ENCODE assay signal across 9 cellular contexts in genomic region chr7:151012921-151013347, GRCh38. TPM values are rescaled to one million over a fixed set of nuclear protein-coding genes. Genes with fewer than 3 reads are reported as not detected.
DNase-seq lines count a peak whose midpoint lies in the region; ATAC-seq, FAIRE-seq and TF ChIP-seq lines count a peak whose summit lies in the region.
"Had no signal": no experiment of that assay in that cellular context is flagged by ENCODE, and none has a peak within 500 bp of the region (broad histone marks: within the 10 kb centered on the region; RNA-seq: fewer than 3 reads in every experiment).

No MANE protein-coding gene starts in this region.

- no peak overlapping the region for H3K4me2 ChIP-seq in Loucy (ENCODE audit: low read depth, low read length, poor library complexity, severe bottlenecking)

- ATAC-seq in right lobe of liver = peak in 2 of 4 donors; percentile 24 to 34

- peaks cover 46% of the 10 kb centered on the region for H3K4me1 ChIP-seq in Loucy (ENCODE audit: insufficient read depth, low read length, poor library complexity, severe bottlenecking)
- peaks cover 0 to 2% of the 10 kb centered on the region in 2 donors for H3K4me1 ChIP-seq in breast epithelium
- peaks cover 0 to 12% (median 1%) of the 10 kb centered on the region in 4 donors for H3K4me1 ChIP-seq in right lobe of liver

- no peak overlapping the region for H3K4me3 ChIP-seq in Loucy (ENCODE audit: low read length, poor library complexity, severe bottlenecking)
- peak overlapping the region in 2 of 3 donors; percentile 47 to 67 for H3K4me3 ChIP-seq in breast epithelium
- no peak overlapping the region for H3K4me3 ChIP-seq in right lobe of liver

- no peaks in the 10 kb centered on the region for H3K79me2 ChIP-seq in Loucy (ENCODE audit: insufficient read depth, low read length)

- intact Hi-C loops in breast epithelium (cut with DNase I; ENCODE audit: low total_unique reads) = loop anchor here (10.0 kb wide), 1 partner anchor 102 kb away; no protein-coding TSS in a partner anchor
- intact Hi-C loops in right lobe of liver (cut with DNase I) = no loop called here

- peak; percentile 52 for TF ChIP-seq CTCF in Loucy (conservative IDR thresholded peaks at IDR 0.05; ENCODE audit: low read length)
- TF ChIP-seq CTCF in breast epithelium (IDR thresholded peaks at IDR 0.05) = peak in 2 of 3 donors; percentile 33 to 40
- peak in 3 of 4 donors; percentile 32 to 38 (median 33) for TF ChIP-seq CTCF in right lobe of liver (IDR thresholded peaks at IDR 0.05)

- FAIRE-seq in RCC 7860 (lab: Jason Lieb, UNC) = no peak
- FAIRE-seq: A204.1 had no signal

- no peaks in the 10 kb centered on the region for H3K36me3 ChIP-seq in Loucy (ENCODE audit: insufficient read depth, low read length)
- no peaks in the 10 kb centered on the region for H3K36me3 ChIP-seq in breast epithelium
- no peaks in the 10 kb centered on the region for H3K36me3 ChIP-seq in right lobe of liver

- H3K27me3 ChIP-seq in Loucy (ENCODE audit: insufficient read depth, low read length, poor library complexity, severe bottlenecking) (no peaks in the 10 kb centered on the region), breast epithelium (peaks cover 2 to 59% of the 10 kb centered on the region in 2 donors), right lobe of liver (peaks cover 0 to 4% of the 10 kb centered on the region in 2 donors)

- peak; percentile 56 for DNase-seq in DMS 273 (lab: John Stamatoyannopoulos, UW; ENCODE audit: unreplicated experiment)
- DNase-seq in DMS 273 treated with DMSO at 0.1 percent for 48 hours (lab: John Stamatoyannopoulos, UW) = no peak
- DNase-seq in breast epithelium (ENCODE audit: low spot score in 2 of 2) = no peak
- no peak for DNase-seq in right lobe of liver
- DNase-seq in RCC 7860 (ENCODE audit: low spot score) = no peak
- no peak for DNase-seq in caudate nucleus (lab: John Stamatoyannopoulos, UW)
- no peak for DNase-seq in cerebellar nuclear complex (lab: John Stamatoyannopoulos, UW)

- no peaks in the 10 kb centered on the region for H3K9me2 ChIP-seq in Loucy (replicated peaks; ENCODE audit: low read depth, low read length)

- no peak overlapping the region for H2AFZ ChIP-seq in Loucy (ENCODE audit: low read length)

- no peak for TF ChIP-seq POLR2A in breast epithelium (IDR thresholded peaks at IDR 0.05)
- TF ChIP-seq POLR2A in right lobe of liver (IDR thresholded peaks at IDR 0.05) = no peak

- WGBS in right lobe of liver (ENCODE audit: insufficient coverage, low coverage, low lambda C conversion rate, missing lambda C conversion rate) = 14% methylated on average over 11 of the region's 23 CpGs

- H3K9me3 ChIP-seq in Loucy (ENCODE audit: insufficient read depth, low read depth, low read length) (no peaks in the 10 kb centered on the region), breast epithelium (no peaks in the 10 kb centered on the region), right lobe of liver (no peaks in the 10 kb centered on the region)

- H4K20me1 ChIP-seq in Loucy (ENCODE audit: insufficient read depth, low read length, poor library complexity, severe bottlenecking) = no peaks in the 10 kb centered on the region

- H3F3A ChIP-seq in Loucy (ENCODE audit: low read depth) = no peaks in the 10 kb centered on the region

- H3K27ac ChIP-seq in breast epithelium (peak overlapping the region in 1 of 2 donors; percentile 14), right lobe of liver (no peak overlapping the region), caudate nucleus (ENCODE audit: low read depth, low read length) (no peak overlapping the region)

- no peak overlapping the region for H3K9ac ChIP-seq in Loucy (ENCODE audit: low read depth, low read length, poor library complexity, severe bottlenecking)

RNA-seq across cellular contexts. Expression of gene ATG9B, which starts 11.4 kb away (rescaled TPM):
- 1 to 10 TPM in 1 of 3 donors, under 1 TPM in 1, not detected in 1; 0.44 to 2.0 TPM for total RNA-seq in breast epithelium
- total RNA-seq in right lobe of liver = under 1 TPM in 1 of 6 experiments, not detected in 5; 0.40 TPM

RNA-seq across cellular contexts. Expression of gene ABCB8, which starts 15.3 kb away (rescaled TPM):
- total RNA-seq in breast epithelium (10 to 100 TPM; 14.7 to 19.3 (median 17.6) TPM), right lobe of liver (10 to 100 TPM; 22.3 to 33.8 (median 26.8) TPM)

RNA-seq across cellular contexts. Expression of gene NOS3, which starts 22.1 kb away (rescaled TPM):
- total RNA-seq in breast epithelium (10 to 100 TPM in 1 of 3 donors, 1 to 10 TPM in 2; 3.8 to 35.1 (median 5.1) TPM), right lobe of liver (1 to 10 TPM; 2.4 to 9.2 (median 5.0) TPM)

RNA-seq across cellular contexts. Expression of gene KCNH2, which starts 34.8 kb away (rescaled TPM):
- total RNA-seq in breast epithelium (under 1 TPM; under 0.01 to 0.29 (median 0.16) TPM), right lobe of liver (under 1 TPM in 5 of 6 experiments, not detected in 1; 0.11 to 0.69 (median 0.18) TPM)

RNA-seq across cellular contexts. Expression of gene ASIC3, which starts 35.4 kb away (rescaled TPM):
- total RNA-seq in breast epithelium (1 to 10 TPM; 1.3 to 3.3 (median 2.3) TPM), right lobe of liver (1 to 10 TPM in 5 of 6 experiments, under 1 TPM in 1; 0.53 to 1.2 (median 1.2) TPM)

Comparison
In these comparisons a context has a peak if more than half of its experiments do, and no peak if none do; other contexts are left out.
1. H3K4me3 ChIP-seq: peak in breast epithelium (2 of 3); none in Loucy (single experiment) and right lobe of liver (0 of 3).
2. Peak in every context shown above with its lines, with median percentiles within 50 percentile points of each other: CTCF ChIP-seq.